ENCODE assay signal across 12 cellular contexts in genomic region chr12:6460751-6461371, GRCh38. TPM values are rescaled to one million over a fixed set of nuclear protein-coding genes. Genes with fewer than 3 reads are reported as not detected.
DNase-seq lines count a peak whose midpoint lies in the region; ATAC-seq and TF ChIP-seq lines count a peak whose summit lies in the region.
"Had no signal": no experiment of that assay in that cellular context is flagged by ENCODE, and none has a peak within 500 bp of the region (broad histone marks: within the 10 kb centered on the region; RNA-seq: fewer than 3 reads in every experiment).

No MANE protein-coding gene starts in this region.

- peaks cover 0 to 90% (median 40%) of the 10 kb centered on the region in 4 donors for H3K36me3 ChIP-seq in right lobe of liver

- TF ChIP-seq POLR2A in right lobe of liver (IDR thresholded peaks at IDR 0.05): no peak

- H3K36me3 Mint-ChIP-seq in activated T-helper 2 cell treated with anti-CD3 and anti-CD28 coated beads, Interferon-gamma antibody, Interleukin-2, Interleukin-4, amounts not matched to agents 10 μg/mL and 5 μg/mL and 100 μg/mL, durations not matched to agents 14 hours and 24 hours and 36 hours (ENCODE audit: low read depth): peaks cover 91% of the 10 kb centered on the region

- WGBS in right lobe of liver (ENCODE audit: insufficient coverage, low coverage, low lambda C conversion rate, missing lambda C conversion rate): 59% methylated on average over 6 of the region's 10 CpGs

- no peaks in the 10 kb centered on the region for H3K9me3 ChIP-seq in right lobe of liver

- H3K27ac Mint-ChIP-seq in activated T-helper 2 cell treated with anti-CD3 and anti-CD28 coated beads, Interferon-gamma antibody, Interleukin-2, Interleukin-4, amounts not matched to agents 10 μg/mL and 5 μg/mL and 100 μg/mL, durations not matched to agents 14 hours and 24 hours and 36 hours: peak overlapping the region; percentile 99

- TF ChIP-seq CTCF in right lobe of liver (IDR thresholded peaks at IDR 0.05) (no peak), GM13977 (IDR thresholded peaks at IDR 0.05; ENCODE audit: extremely low read depth, insufficient read depth, missing control alignments) (no peak)

- intact Hi-C loops in activated T-helper 2 cell treated with anti-CD3 and anti-CD28 coated beads, Interferon-gamma antibody, Interleukin-2, Interleukin-4, amounts not matched to agents 10 μg/mL and 5 μg/mL and 100 μg/mL, durations not matched to agents 14 hours and 24 hours and 36 hours (cut with micrococcal nuclease): loop anchor here (10.0 kb wide), 1 partner anchor 224 kb away; the partner anchor contains the start of gene ZNF384
- intact Hi-C loops in right lobe of liver (cut with DNase I): loop anchor here in 1 of 2 donors (5.0 kb wide), 1 partner anchor 39 kb away; no protein-coding TSS in a partner anchor

- no peaks in the 10 kb centered on the region for H3K4me1 ChIP-seq in right lobe of liver

- ATAC-seq in activated CD4-positive, CD25-positive, alpha-beta regulatory T cell treated with anti-CD3 and anti-CD28 coated beads, Interleukin-2, amount 50 U/mL, for 24 hours: peak; percentile 55 to 64
- peak in 1 of 4 donors; percentile 8 for ATAC-seq in right lobe of liver
- ATAC-seq: K562 had no signal

- H3K4me1 Mint-ChIP-seq in activated T-helper 2 cell treated with anti-CD3 and anti-CD28 coated beads, Interferon-gamma antibody, Interleukin-2, Interleukin-4, amounts not matched to agents 10 μg/mL and 5 μg/mL and 100 μg/mL, durations not matched to agents 14 hours and 24 hours and 36 hours (ENCODE audit: low read depth): peaks cover 64% of the 10 kb centered on the region

- in situ Hi-C loops in GM13977 (cut with MboI; ENCODE audit: low pct_unique_long_range_greater_than_20kb, low sequenced_read_pairs, unreplicated experiment): loop anchor here (5.0 to 10.0 kb wide), 2 partner anchors 39 to 126 kb away; no protein-coding TSS in a partner anchor

- H3K9me3 Mint-ChIP-seq in activated T-helper 2 cell treated with anti-CD3 and anti-CD28 coated beads, Interferon-gamma antibody, Interleukin-2, Interleukin-4, amounts not matched to agents 10 μg/mL and 5 μg/mL and 100 μg/mL, durations not matched to agents 14 hours and 24 hours and 36 hours: no peaks in the 10 kb centered on the region

- H3K27ac ChIP-seq in right lobe of liver (peak overlapping the region in 2 of 3 donors; percentile 19 to 43), substantia nigra (ENCODE audit: low read depth, low read length, poor library complexity, severe bottlenecking) (peak overlapping the region; percentile 85)

- H3K4me3 ChIP-seq in right lobe of liver: no peak overlapping the region
- H3K4me3 ChIP-seq: K562 had no signal

- no peaks in the 10 kb centered on the region for H3K27me3 ChIP-seq in right lobe of liver

- no peak for DNase-seq in activated CD4-positive, CD25-positive, alpha-beta regulatory T cell treated with anti-CD3 and anti-CD28 coated beads, Interleukin-2, amount 50 U/mL, for 72 hours
- DNase-seq in activated T-helper 2 cell treated with anti-CD3 and anti-CD28 coated beads, Interferon-gamma antibody, Interleukin-2, Interleukin-4, amounts not matched to agents 10 μg/mL and 5 μg/mL and 100 μg/mL, durations not matched to agents 14 hours and 24 hours and 36 hours (ENCODE audit: low spot score): no peak
- DNase-seq in right lobe of liver (no peak), substantia nigra (lab: John Stamatoyannopoulos, UW) (no peak), NCI-H2029 treated with DMSO at 0.1 percent for 48 hours (lab: John Stamatoyannopoulos, UW) (no peak), GM13977 (ENCODE audit: low spot score) (no peak), NCI-H2107 treated with DMSO at 0.1 percent for 48 hours (lab: John Stamatoyannopoulos, UW; ENCODE audit: unreplicated experiment) (no peak)
- DNase-seq: 8988T, GOT3, kidney had no signal

- peak overlapping the region; percentile 75 for H3K4me3 Mint-ChIP-seq in activated T-helper 2 cell treated with anti-CD3 and anti-CD28 coated beads, Interferon-gamma antibody, Interleukin-2, Interleukin-4, amounts not matched to agents 10 μg/mL and 5 μg/mL and 100 μg/mL, durations not matched to agents 14 hours and 24 hours and 36 hours (ENCODE audit: low read depth)

- H3K27me3 Mint-ChIP-seq in activated T-helper 2 cell treated with anti-CD3 and anti-CD28 coated beads, Interferon-gamma antibody, Interleukin-2, Interleukin-4, amounts not matched to agents 10 μg/mL and 5 μg/mL and 100 μg/mL, durations not matched to agents 14 hours and 24 hours and 36 hours (ENCODE audit: low read depth): no peaks in the 10 kb centered on the region

RNA-seq across cellular contexts. Expression of gene TAPBPL, which starts 9.0 kb away (rescaled TPM):
- 30.9 and 37.4 TPM in 2 replicates for total RNA-seq in activated T-helper 2 cell treated with anti-CD3 and anti-CD28 coated beads, Interferon-gamma antibody, Interleukin-2, Interleukin-4, amounts not matched to agents 10 μg/mL and 5 μg/mL and 100 μg/mL, durations not matched to agents 14 hours and 24 hours and 36 hours
- total RNA-seq in right lobe of liver: 10 to 100 TPM; 13.8 to 29.3 (median 21.4) TPM

RNA-seq across cellular contexts. Expression of gene VAMP1, which starts 9.6 kb away (rescaled TPM):
- total RNA-seq in activated T-helper 2 cell treated with anti-CD3 and anti-CD28 coated beads, Interferon-gamma antibody, Interleukin-2, Interleukin-4, amounts not matched to agents 10 μg/mL and 5 μg/mL and 100 μg/mL, durations not matched to agents 14 hours and 24 hours and 36 hours: 38.7 and 40.7 TPM in 2 replicates
- 1 to 10 TPM; 3.5 to 6.5 (median 6.0) TPM for total RNA-seq in right lobe of liver

RNA-seq across cellular contexts. Expression of gene CD27, which starts 16.1 kb away (rescaled TPM):
- total RNA-seq in activated T-helper 2 cell treated with anti-CD3 and anti-CD28 coated beads, Interferon-gamma antibody, Interleukin-2, Interleukin-4, amounts not matched to agents 10 μg/mL and 5 μg/mL and 100 μg/mL, durations not matched to agents 14 hours and 24 hours and 36 hours: 23.3 and 25.9 TPM in 2 replicates
- 1 to 10 TPM in 1 of 6 experiments, under 1 TPM in 4, not detected in 1; 0.33 to 1.2 (median 0.68) TPM for total RNA-seq in right lobe of liver

RNA-seq across cellular contexts. Expression of gene MRPL51, which starts 32.2 kb away (rescaled TPM):
- total RNA-seq in activated T-helper 2 cell treated with anti-CD3 and anti-CD28 coated beads, Interferon-gamma antibody, Interleukin-2, Interleukin-4, amounts not matched to agents 10 μg/mL and 5 μg/mL and 100 μg/mL, durations not matched to agents 14 hours and 24 hours and 36 hours: 262 and 283 TPM in 2 replicates
- 100 to 1,000 TPM in 1 of 6 experiments, 10 to 100 TPM in 5; 38.2 to 104 (median 80.2) TPM for total RNA-seq in right lobe of liver

RNA-seq across cellular contexts. Expression of gene NCAPD2, which starts 33.0 kb away (rescaled TPM):
- 114 and 120 TPM in 2 replicates for total RNA-seq in activated T-helper 2 cell treated with anti-CD3 and anti-CD28 coated beads, Interferon-gamma antibody, Interleukin-2, Interleukin-4, amounts not matched to agents 10 μg/mL and 5 μg/mL and 100 μg/mL, durations not matched to agents 14 hours and 24 hours and 36 hours
- total RNA-seq in right lobe of liver: 10 to 100 TPM in 2 of 6 experiments, 1 to 10 TPM in 4; 6.2 to 40.9 (median 8.4) TPM

Comparison
In these comparisons a context has a peak if more than half of its experiments do, and no peak if none do; other contexts are left out.
1. RNA of gene CD27, which starts 16.1 kb away (total RNA-seq): 23.3 to 25.9 TPM in activated T-helper 2 cell treated with anti-CD3 and anti-CD28 coated beads, Interferon-gamma antibody, Interleukin-2, Interleukin-4, amounts not matched to agents 10 μg/mL and 5 μg/mL and 100 μg/mL, durations not matched to agents 14 hours and 24 hours and 36 hours; 0.33 to 1.2 TPM in right lobe of liver; every median in the first group is over 10 times any median in the second.